Comparison of ENCODE assay signal across 15 cellular contexts in genomic region chr12:121592323-121592722, GRCh38. TPM values are rescaled to one million over a fixed set of nuclear protein-coding genes. Genes with fewer than 3 reads are reported as not detected.
A peak's percentile ranks its signal among the peaks of the same experiment; 100 is the strongest.
DNase-seq lines count a peak whose midpoint lies in the region; ATAC-seq and TF ChIP-seq lines count a peak whose summit lies in the region.
"Had no signal": no experiment of that assay in that cellular context is flagged by ENCODE, and none has a peak within 500 bp of the region (broad histone marks: within the 10 kb centered on the region; RNA-seq: fewer than 3 reads in every experiment).

No MANE protein-coding gene starts in this region.

- H3K4me3 Mint-ChIP-seq in activated naive CD4-positive, alpha-beta T cell treated with anti-CD3 and anti-CD28 coated beads for 36 hours, result no peak overlapping the region
- H3K4me3 Mint-ChIP-seq in activated CD8-positive, alpha-beta T cell treated with anti-CD3 and anti-CD28 coated beads for 36 hours, result no peak overlapping the region
- no peak overlapping the region for H3K4me3 Mint-ChIP-seq in stimulated activated effector memory CD8-positive, alpha-beta T cell treated with anti-CD3 and anti-CD28 coated beads, Interleukin-12 subunit alpha, Interleukin-12 subunit beta, amount 100 ng/mL, for 72 hours

- POLR2A ChIA-PET in activated CD8-positive, alpha-beta T cell treated with anti-CD3 and anti-CD28 coated beads for 36 hours (lab: Charles Lee), result interaction anchor here (1.5 kb wide), 1 partner anchor 80 kb away, joined by 4 read pairs; no protein-coding TSS in a partner anchor

- DNase-seq in activated naive CD4-positive, alpha-beta T cell treated with anti-CD3 and anti-CD28 coated beads for 36 hours, result no peak
- DNase-seq in activated naive CD4-positive, alpha-beta T cell treated with Interleukin-2 at 50 U/mL for 16 hours, result no peak
- DNase-seq in activated CD8-positive, alpha-beta T cell treated with anti-CD3 and anti-CD28 coated beads for 36 hours, result no peak
- DNase-seq in islet precursor cell (peak; percentile 79), left ventricle myocardium superior (no peak), NCI-H1694 treated with DMSO at 0.1 percent for 48 hours (lab: John Stamatoyannopoulos, UW) (no peak), ecto neural progenitor cell (ENCODE audit: low spot score) (no peak)
- DNase-seq in stimulated activated effector memory CD8-positive, alpha-beta T cell treated with anti-CD3 and anti-CD28 coated beads, Interleukin-12 subunit alpha, Interleukin-12 subunit beta, amount 100 ng/mL, for 72 hours (ENCODE audit: low spot score in 2 of 2), result no peak
- DNase-seq: ACHN; activated T-cell treated with anti-CD3 and anti-CD28 coated beads, Interleukin-2, amount 50 U/mL, for 1 hour; aorta; lower lobe of right lung; NCI-H1048 had no signal

- no peaks in the 10 kb centered on the region for H3K9me3 Mint-ChIP-seq in activated naive CD4-positive, alpha-beta T cell treated with anti-CD3 and anti-CD28 coated beads for 36 hours
- no peaks in the 10 kb centered on the region for H3K9me3 Mint-ChIP-seq in activated CD8-positive, alpha-beta T cell treated with anti-CD3 and anti-CD28 coated beads for 36 hours
- no peaks in the 10 kb centered on the region for H3K9me3 Mint-ChIP-seq in stimulated activated effector memory CD8-positive, alpha-beta T cell treated with anti-CD3 and anti-CD28 coated beads, Interleukin-12 subunit alpha, Interleukin-12 subunit beta, amount 100 ng/mL, for 72 hours

- CTCF ChIA-PET in activated naive CD4-positive, alpha-beta T cell treated with anti-CD3 and anti-CD28 coated beads for 36 hours (lab: Charles Lee), result no interaction called here
- CTCF ChIA-PET in activated CD8-positive, alpha-beta T cell treated with anti-CD3 and anti-CD28 coated beads for 36 hours (lab: Charles Lee), result interaction anchor here (1.8 kb wide), 1 partner anchor 33 kb away, joined by 5 read pairs; no protein-coding TSS in a partner anchor

- H3K36me3 Mint-ChIP-seq in activated naive CD4-positive, alpha-beta T cell treated with anti-CD3 and anti-CD28 coated beads for 36 hours (ENCODE audit: low read depth), result no peaks in the 10 kb centered on the region
- peaks cover 5% of the 10 kb centered on the region for H3K36me3 Mint-ChIP-seq in activated CD8-positive, alpha-beta T cell treated with anti-CD3 and anti-CD28 coated beads for 36 hours (ENCODE audit: low read depth)
- H3K36me3 Mint-ChIP-seq in stimulated activated effector memory CD8-positive, alpha-beta T cell treated with anti-CD3 and anti-CD28 coated beads, Interleukin-12 subunit alpha, Interleukin-12 subunit beta, amount 100 ng/mL, for 72 hours, result peaks cover 20% of the 10 kb centered on the region

- ATAC-seq in activated CD8-positive, alpha-beta T cell treated with anti-CD3 and anti-CD28 coated beads for 36 hours, result no peak
- ATAC-seq in stimulated activated effector memory CD8-positive, alpha-beta T cell treated with anti-CD3 and anti-CD28 coated beads, Interleukin-12 subunit alpha, Interleukin-12 subunit beta, amount 100 ng/mL, for 72 hours, result no peak
- ATAC-seq in left ventricle myocardium superior, result no peak
- ATAC-seq: activated CD4-positive, CD25-positive, alpha-beta regulatory T cell treated with anti-CD3 and anti-CD28 coated beads, Interleukin-2, amount 50 U/mL, for 24 hours; GM12878; lower lobe of right lung had no signal

- TF ChIP-seq CTCF in activated CD8-positive, alpha-beta T cell treated with anti-CD3 and anti-CD28 coated beads for 36 hours (IDR thresholded peaks at IDR 0.05), result no peak

- peak overlapping the region; percentile 7 for H3K27ac Mint-ChIP-seq in activated naive CD4-positive, alpha-beta T cell treated with anti-CD3 and anti-CD28 coated beads for 36 hours
- H3K27ac Mint-ChIP-seq in activated CD8-positive, alpha-beta T cell treated with anti-CD3 and anti-CD28 coated beads for 36 hours, result peak overlapping the region; percentile 42
- H3K27ac Mint-ChIP-seq in stimulated activated effector memory CD8-positive, alpha-beta T cell treated with anti-CD3 and anti-CD28 coated beads, Interleukin-12 subunit alpha, Interleukin-12 subunit beta, amount 100 ng/mL, for 72 hours, result peak overlapping the region; percentile 97

- intact Hi-C loops in activated naive CD4-positive, alpha-beta T cell treated with anti-CD3 and anti-CD28 coated beads for 36 hours (cut with micrococcal nuclease), result no loop called here
- intact Hi-C loops in activated CD8-positive, alpha-beta T cell treated with anti-CD3 and anti-CD28 coated beads for 36 hours (cut with micrococcal nuclease), result loop anchor here (5.0 kb wide), 1 partner anchor 35 kb away; the partner anchor contains the start of gene ORAI1
- intact Hi-C loops in left ventricle myocardium superior (cut with micrococcal nuclease), result no loop called here

- H3K4me1 Mint-ChIP-seq in activated naive CD4-positive, alpha-beta T cell treated with anti-CD3 and anti-CD28 coated beads for 36 hours (ENCODE audit: low read depth), result peaks cover 29% of the 10 kb centered on the region
- peaks cover 32% of the 10 kb centered on the region for H3K4me1 Mint-ChIP-seq in activated CD8-positive, alpha-beta T cell treated with anti-CD3 and anti-CD28 coated beads for 36 hours (ENCODE audit: low read depth)
- H3K4me1 Mint-ChIP-seq in stimulated activated effector memory CD8-positive, alpha-beta T cell treated with anti-CD3 and anti-CD28 coated beads, Interleukin-12 subunit alpha, Interleukin-12 subunit beta, amount 100 ng/mL, for 72 hours, result peaks cover 32% of the 10 kb centered on the region

- no peaks in the 10 kb centered on the region for H3K27me3 Mint-ChIP-seq in activated naive CD4-positive, alpha-beta T cell treated with anti-CD3 and anti-CD28 coated beads for 36 hours (ENCODE audit: low read depth)
- H3K27me3 Mint-ChIP-seq in activated CD8-positive, alpha-beta T cell treated with anti-CD3 and anti-CD28 coated beads for 36 hours, result no peaks in the 10 kb centered on the region

RNA-seq across cellular contexts. Expression of gene KDM2B, which starts 11.5 kb away (rescaled TPM):
- total RNA-seq in activated naive CD4-positive, alpha-beta T cell treated with anti-CD3 and anti-CD28 coated beads for 36 hours, result 10 to 100 TPM; 22.7 to 23.8 TPM
- total RNA-seq in activated CD8-positive, alpha-beta T cell treated with anti-CD3 and anti-CD28 coated beads for 36 hours, result 10 to 100 TPM; 61.0 to 61.7 TPM
- total RNA-seq in left ventricle myocardium superior, result 14.1 TPM

RNA-seq across cellular contexts. Expression of gene ORAI1, which starts 34.0 kb away (rescaled TPM):
- total RNA-seq in activated naive CD4-positive, alpha-beta T cell treated with anti-CD3 and anti-CD28 coated beads for 36 hours, result 10 to 100 TPM; 21.1 to 21.8 TPM
- total RNA-seq in activated CD8-positive, alpha-beta T cell treated with anti-CD3 and anti-CD28 coated beads for 36 hours, result 10 to 100 TPM; 37.0 to 38.1 TPM
- total RNA-seq in left ventricle myocardium superior, result 10.1 TPM

Comparison
In these comparisons a context has a peak if more than half of its experiments do, and no peak if none do; other contexts are left out.
1. H3K27ac Mint-ChIP-seq: peak in every context shown above with its lines; median percentile 97 in stimulated activated effector memory CD8-positive, alpha-beta T cell treated with anti-CD3 and anti-CD28 coated beads, Interleukin-12 subunit alpha, Interleukin-12 subunit beta, amount 100 ng/mL, for 72 hours; 42 in activated CD8-positive, alpha-beta T cell treated with anti-CD3 and anti-CD28 coated beads for 36 hours; 7 in activated naive CD4-positive, alpha-beta T cell treated with anti-CD3 and anti-CD28 coated beads for 36 hours.